7 cellular contexts compared by ENCODE assay signal in the genomic region with DNA sequence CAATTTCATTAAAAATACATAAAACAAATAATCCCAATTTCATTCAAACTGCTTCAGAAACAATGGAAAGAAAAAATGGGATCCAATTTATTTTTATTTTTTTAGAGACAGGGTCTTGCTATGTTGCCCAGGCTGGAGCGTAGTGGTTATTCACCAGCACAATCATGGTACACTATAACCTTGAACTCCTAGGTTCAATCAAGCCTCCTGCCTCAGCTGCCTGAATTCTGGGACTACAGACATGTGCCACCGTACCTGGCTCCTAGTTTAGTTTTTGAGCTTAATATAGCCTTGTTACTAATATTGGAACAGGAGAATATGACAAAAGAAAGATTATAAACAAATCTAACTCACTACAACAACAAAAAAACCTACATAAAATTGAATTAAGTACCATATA.
"Had no signal": no experiment of that assay in that cellular context is flagged by ENCODE, and none has a peak within 500 bp of the region (broad histone marks: within the 10 kb centered on the region; RNA-seq: fewer than 3 reads in every experiment).

No MANE protein-coding gene starts in this region.

- FAIRE-seq: GM12878, GM12891, GM12892, GM18507, GM19239 had no signal

- ATAC-seq: GM12878 had no signal

- DNase-seq: GDM1, GF-D8 had no signal

- H3K4me3 ChIP-seq: GM12878 had no signal
